Comparison of ENCODE assay signal across 21 cellular contexts in the genomic region with DNA sequence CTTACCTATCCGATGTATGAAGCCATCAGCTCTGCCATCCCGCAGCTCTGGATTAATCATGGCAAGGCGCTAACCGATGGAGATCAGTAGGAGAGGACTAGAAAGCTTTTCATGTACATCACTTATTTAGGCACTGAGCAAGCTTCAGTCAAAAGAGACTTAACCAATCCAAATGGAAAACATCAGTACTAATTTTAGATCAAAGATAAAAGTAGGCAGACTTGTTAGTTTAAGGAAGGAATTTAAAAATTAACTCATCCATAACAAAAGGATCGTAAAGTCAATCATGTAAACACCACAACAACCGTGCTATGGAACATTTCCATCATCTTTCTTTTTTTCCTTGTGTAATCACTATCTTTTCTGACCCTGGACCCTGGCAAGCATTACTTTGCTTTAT. TPM values are rescaled to one million over a fixed set of nuclear protein-coding genes. Genes with fewer than 3 reads are reported as not detected.
DNase-seq lines count a peak whose midpoint lies in the region; ATAC-seq, FAIRE-seq and TF ChIP-seq lines count a peak whose summit lies in the region.
"Had no signal": no experiment of that assay in that cellular context is flagged by ENCODE, and none has a peak within 500 bp of the region (broad histone marks: within the 10 kb centered on the region; RNA-seq: fewer than 3 reads in every experiment).

A gene with protein sequence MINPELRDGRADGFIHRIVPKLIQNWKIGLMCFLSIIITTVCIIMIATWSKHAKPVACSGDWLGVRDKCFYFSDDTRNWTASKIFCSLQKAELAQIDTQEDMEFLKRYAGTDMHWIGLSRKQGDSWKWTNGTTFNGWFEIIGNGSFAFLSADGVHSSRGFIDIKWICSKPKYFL (minus strand): TSS at position 101 of the 400 bp plus-strand sequence. CDS start 41 bp downstream, at position 60.

- H3K27ac ChIP-seq in keratinocyte (ENCODE audit: control insufficient read depth, insufficient read depth, low read length) (peak within 1 kb of the TSS; percentile 17), neural progenitor cell (no peak within 1 kb of the TSS)
- H3K27ac ChIP-seq: GM23248, HL-60 had no signal

- no peak within 1 kb of the TSS for H3K27ac Mint-ChIP-seq in neural progenitor cell
- H3K27ac Mint-ChIP-seq: CD4-positive, alpha-beta T cell had no signal

- no peaks in the 10 kb centered on the region for H3K27me3 ChIP-seq in keratinocyte (ENCODE audit: control insufficient read depth, extremely low read depth, insufficient read depth, low read length)
- no peaks in the 10 kb centered on the region for H3K27me3 ChIP-seq in neural progenitor cell

- H3K9me1 ChIP-seq in keratinocyte (ENCODE audit: control insufficient read depth, extremely low read depth, insufficient read depth, low read length) = no peaks in the 10 kb centered on the region

- H2AFZ ChIP-seq in keratinocyte (ENCODE audit: control insufficient read depth, low read length) (peak within 1 kb of the TSS; percentile 56), neural progenitor cell (replicated peaks) (peak within 1 kb of the TSS; percentile 0)

- no peaks in the 10 kb centered on the region for H3F3A ChIP-seq in neural progenitor cell (ENCODE audit: low read depth)

- in situ Hi-C loops in ACHN (cut with HindIII; ENCODE audit: low pct_ligation_motif_present, low pct_unique_long_range_greater_than_20kb, low sequenced_read_pairs) = no loop called here

- H3K27me3 Mint-ChIP-seq in neural progenitor cell (ENCODE audit: insufficient read depth, low read depth) = no peaks in the 10 kb centered on the region
- H3K27me3 Mint-ChIP-seq: CD4-positive, alpha-beta T cell had no signal

- H3K4me1 ChIP-seq in keratinocyte (ENCODE audit: control insufficient read depth, extremely low read depth, insufficient read depth, low read length) (peaks cover 14% of the 10 kb centered on the region), neural progenitor cell (no peaks in the 10 kb centered on the region)
- H3K4me1 ChIP-seq: BE2C, Caco-2, HAP-1 had no signal

- H3K79me2 ChIP-seq in keratinocyte (ENCODE audit: control insufficient read depth, insufficient read depth, low read length) (no peaks in the 10 kb centered on the region), neural progenitor cell (ENCODE audit: low read depth) (no peaks in the 10 kb centered on the region)

- FAIRE-seq in keratinocyte (lab: Jason Lieb, UNC) = peak; percentile 49
- FAIRE-seq: D721Med, G401.6, GM12891, GM19239 had no signal

- H3K36me3 ChIP-seq in keratinocyte (ENCODE audit: control insufficient read depth in 2 of 2, extremely low read depth in 1 of 2, insufficient read depth in 2 of 2, low read length in 2 of 2) = no peaks in the 10 kb centered on the region
- no peaks in the 10 kb centered on the region for H3K36me3 ChIP-seq in neural progenitor cell
- H3K36me3 ChIP-seq: BE2C, HAP-1 had no signal

- TF ChIP-seq CTCF in keratinocyte (optimal IDR thresholded peaks at IDR 0.05 in 1 of 3, IDR thresholded peaks at IDR 0.05 in 1 of 3, conservative IDR thresholded peaks at IDR 0.05 in 1 of 3; ENCODE audit: extremely low read depth in 1 of 3, insufficient read depth in 2 of 3, low read length in 3 of 3) = no peak
- no peak for TF ChIP-seq CTCF in neural progenitor cell (IDR thresholded peaks at IDR 0.05)

- H3K9ac ChIP-seq in keratinocyte (ENCODE audit: control insufficient read depth, extremely low read depth, insufficient read depth, low read length) (peak within 1 kb of the TSS; percentile 13), neural progenitor cell (no peak within 1 kb of the TSS)
- H3K9ac ChIP-seq: GM23248 had no signal

- no peaks in the 10 kb centered on the region for H4K20me1 ChIP-seq in keratinocyte (ENCODE audit: control insufficient read depth, extremely low read depth, insufficient read depth, low read length)
- H4K20me1 ChIP-seq in neural progenitor cell (ENCODE audit: low read depth) = no peaks in the 10 kb centered on the region

- DNase-seq in UCSD-AML1 (lab: John Stamatoyannopoulos, UW; ENCODE audit: unreplicated experiment) (peak; percentile 28), keratinocyte (ENCODE audit: low read depth, low spot score) (no peak), neural progenitor cell (ENCODE audit: low spot score) (no peak), NCI-H2029 (lab: John Stamatoyannopoulos, UW) (no peak), NCI-H2196 treated with DMSO at 0.1 percent for 48 hours (lab: John Stamatoyannopoulos, UW; ENCODE audit: unreplicated experiment) (no peak), ACHN (no peak)
- DNase-seq: BE2C; C1 segment of cervical spinal cord; Caco-2; CD4-positive, alpha-beta T cell had no signal

- peak within 1 kb of the TSS; percentile 65 for H3K4me2 ChIP-seq in keratinocyte (ENCODE audit: control insufficient read depth, extremely low read depth, insufficient read depth, low read depth, low read length)
- no peak within 1 kb of the TSS for H3K4me2 ChIP-seq in neural progenitor cell

- H3K4me1 Mint-ChIP-seq in neural progenitor cell = no peaks in the 10 kb centered on the region

- no peak within 1 kb of the TSS for H3K4me3 Mint-ChIP-seq in neural progenitor cell
- H3K4me3 Mint-ChIP-seq: CD4-positive, alpha-beta T cell had no signal

- dilution Hi-C loops in keratinocyte (cut with MboI; ENCODE audit: extremely low pct_ligation_motif_present, low sequenced_read_pairs) = no loop called here

- no peak for ATAC-seq in GM21360 (IDR thresholded peaks at IDR 0.05; ENCODE audit: unreplicated experiment)

- H3K9me3 Mint-ChIP-seq in neural progenitor cell = no peaks in the 10 kb centered on the region
- H3K9me3 Mint-ChIP-seq: CD4-positive, alpha-beta T cell had no signal

- peak within 1 kb of the TSS; percentile 1 to 36 (median 11) for H3K4me3 ChIP-seq in keratinocyte (ENCODE audit: control insufficient read depth in 2 of 3, extremely low read depth in 1 of 3, insufficient read depth in 2 of 3, low read depth in 1 of 3, low read length in 3 of 3)
- no peak within 1 kb of the TSS for H3K4me3 ChIP-seq in neural progenitor cell
- H3K4me3 ChIP-seq: GM23248, HAP-1 had no signal

- H3K9me3 ChIP-seq in keratinocyte (ENCODE audit: control insufficient read depth, low read depth, low read length) = no peaks in the 10 kb centered on the region
- no peaks in the 10 kb centered on the region for H3K9me3 ChIP-seq in neural progenitor cell (ENCODE audit: low read depth)
- H3K9me3 ChIP-seq: BE2C, Caco-2, HAP-1 had no signal

- H3K36me3 Mint-ChIP-seq in neural progenitor cell = no peaks in the 10 kb centered on the region

RNA-seq across cellular contexts. Expression of the gene that starts here (rescaled TPM):
- 0.27 to 0.94 TPM (median 0.88 TPM) in 3 replicates for polyA plus RNA-seq in keratinocyte
- 1.6 TPM for polyA plus RNA-seq in keratinocyte (2011; ENCODE audit: low read depth)
- polyA plus RNA-seq in keratinocyte (2011; cell fraction: cytosol; rRNA removed) = 0.29 and 0.53 TPM in 2 replicates
- 0.40 and 0.50 TPM in 2 replicates for polyA plus RNA-seq in keratinocyte (2011; cell fraction: nucleus; rRNA removed)
- 0.46 and 1.3 TPM in 2 replicates for polyA plus RNA-seq in keratinocyte (2012; ENCODE audit: low replicate concordance)
- 0.22 to 0.26 TPM in 2 of 3 replicates, not detected in the other for polyA minus RNA-seq in keratinocyte
- polyA minus RNA-seq in keratinocyte (2011; cell fraction: cytosol; rRNA and poly(A)+ RNA removed) = not detected
- 1.4 TPM in 1 of 2 replicates, not detected in the other for polyA minus RNA-seq in keratinocyte (2011; cell fraction: nucleus; rRNA and poly(A)+ RNA removed)
- not detected in 2 replicates for total RNA-seq in neural progenitor cell (ENCODE audit: low replicate concordance)
- total RNA-seq: A172; Caco-2; CD4-positive, alpha-beta T cell; GM23248; H4; HT1080 had no signal
- polyA plus RNA-seq: GM23248 had no signal
